In the genomic region with DNA sequence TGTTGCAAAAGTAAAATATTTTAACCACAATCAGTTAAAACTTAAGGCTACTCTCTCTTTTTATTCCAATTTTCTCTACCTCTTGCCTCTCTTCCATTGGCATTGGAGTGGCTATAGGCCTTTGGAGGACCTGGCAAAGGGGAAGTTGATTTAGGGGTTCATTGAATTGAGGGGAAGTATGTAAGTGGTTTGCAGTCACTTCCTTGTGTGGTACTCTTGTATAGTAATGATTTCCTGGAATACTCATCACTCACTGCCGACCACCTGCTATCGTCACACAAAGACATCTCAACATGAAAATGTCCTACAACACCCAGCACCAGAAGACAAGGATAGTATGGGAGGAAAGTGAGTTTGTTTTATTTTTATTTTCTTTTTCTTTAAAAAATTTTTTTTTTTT, we compare ENCODE assay signal across 20 cellular contexts. TPM values are rescaled to one million over a fixed set of nuclear protein-coding genes. Genes with fewer than 3 reads are reported as not detected.
A peak's percentile ranks its signal among the peaks of the same experiment; 100 is the strongest.
DNase-seq lines count a peak whose midpoint lies in the region; ATAC-seq lines count a peak whose summit lies in the region.
"Had no signal": no experiment of that assay in that cellular context is flagged by ENCODE, and none has a peak within 500 bp of the region (broad histone marks: within the 10 kb centered on the region; RNA-seq: fewer than 3 reads in every experiment).

No MANE protein-coding gene starts in this region.

- ATAC-seq in Right ventricle myocardium superior (ENCODE audit: poor library complexity) (peak; percentile 43), Right ventricle myocardium inferior (no peak), HG02610 (IDR thresholded peaks at IDR 0.05; ENCODE audit: unreplicated experiment) (no peak)
- ATAC-seq: effector memory CD8-positive, alpha-beta T cell had no signal

- intact Hi-C loops in Right ventricle myocardium superior (cut with DNase I) (no loop called here), Right ventricle myocardium inferior (cut with DNase I) (no loop called here), head of caudate nucleus (cut with DNase I) (no loop called here)

- DNase-seq in Right ventricle myocardium superior (no peak), Right ventricle myocardium inferior (ENCODE audit: missing footprints) (no peak), SKM-1 treated with dmso at 0.1 percent for 144 hours (lab: John Stamatoyannopoulos, UW; ENCODE audit: unreplicated experiment) (peak; percentile 10), myocyte (ENCODE audit: low read depth) (peak; percentile 46), head of caudate nucleus (no peak), NCI-H345 treated with DMSO at 0.1 percent for 48 hours (lab: John Stamatoyannopoulos, UW; ENCODE audit: unreplicated experiment) (no peak), T-helper 2 cell (no peak)
- DNase-seq: activated CD4-positive, alpha-beta T cell treated with anti-CD3 and anti-CD28 coated beads for 4 hours; activated CD8-positive, alpha-beta memory T cell treated with anti-CD3 and anti-CD28 coated beads, Interleukin-2, amount 50 U/mL, for 4 hours; activated effector memory CD4-positive, alpha-beta T cell treated with Interleukin-2 at 50 U/mL for 16 hours; CD4-positive, CD25-positive, alpha-beta regulatory T cell; effector memory CD8-positive, alpha-beta T cell; GDM1; lower lobe of right lung; NCI-H1417 treated with DMSO at 0.1 percent for 48 hours; PC-9; right cardiac atrium; stimulated activated naive CD4-positive, alpha-beta T cell treated with Interleukin-2 at 50 U/mL for 16 hours had no signal

RNA-seq across cellular contexts. Expression of gene CPM, which starts 45.7 kb away (rescaled TPM):
- total RNA-seq in Right ventricle myocardium superior (7.7 TPM), Right ventricle myocardium inferior (7.5 TPM), myocyte (3.0 and 3.2 TPM in 2 replicates)
- 0.30 TPM for polyA plus RNA-seq in myocyte (2012)
- total RNA-seq: HT-29 had no signal

Comparison
In these comparisons a context has a peak if more than half of its experiments do, and no peak if none do; other contexts are left out.
1. DNase-seq: peak in SKM-1 treated with dmso at 0.1 percent for 144 hours (single experiment) and myocyte (single experiment); none in Right ventricle myocardium superior (single experiment), Right ventricle myocardium inferior (single experiment), head of caudate nucleus (0 of 42), NCI-H345 treated with DMSO at 0.1 percent for 48 hours (single experiment) and T-helper 2 cell (0 of 5).